In genomic region chr11:118911880-118912741, GRCh38 we compare ENCODE assay signal across 8 cellular contexts. TPM values are rescaled to one million over a fixed set of nuclear protein-coding genes. Genes with fewer than 3 reads are reported as not detected.
A peak's percentile ranks its signal among the peaks of the same experiment; 100 is the strongest.
DNase-seq lines count a peak whose midpoint lies in the region; ATAC-seq, FAIRE-seq and TF ChIP-seq lines count a peak whose summit lies in the region.

No MANE protein-coding gene starts in this region.

- no peak for TF ChIP-seq POLR2A in testis (IDR thresholded peaks at IDR 0.05)

- FAIRE-seq in D721Med (lab: Jason Lieb, UNC), result no peak

- H3K9me3 ChIP-seq in OCI-LY7 (ENCODE audit: low read length) (no peaks in the 10 kb centered on the region), testis (no peaks in the 10 kb centered on the region)

- ATAC-seq in omental fat pad (ENCODE audit: low FRiP score) (peak; percentile 82), HG03025 (IDR thresholded peaks at IDR 0.05; ENCODE audit: low FRiP score, unreplicated experiment) (no peak)

- H3K4me3 ChIP-seq in OCI-LY7 (ENCODE audit: low read depth, low read length, poor library complexity, severe bottlenecking) (no peak overlapping the region), fibroblast of villous mesenchyme (ENCODE audit: low read depth, low read length) (peak overlapping the region; percentile 50), testis (no peak overlapping the region)

- CTCF ChIA-PET in OCI-LY7 (lab: Charles Lee; ENCODE audit: unreplicated experiment), result interaction anchor here (1.0 to 3.6 kb wide), 6 partner anchors 12 to 56 kb away, joined by 3 to 31 read pairs (median 4); partner anchors contain the start of gene BCL9L

- H3K4me2 ChIP-seq in OCI-LY7 (ENCODE audit: low read length), result peak overlapping the region; percentile 82

- no peak for TF ChIP-seq CTCF in OCI-LY7 (conservative IDR thresholded peaks at IDR 0.05; ENCODE audit: low read length)
- no peak for TF ChIP-seq CTCF in fibroblast of villous mesenchyme (IDR thresholded peaks at IDR 0.05; ENCODE audit: insufficient read depth, low read depth, low read length)
- no peak for TF ChIP-seq CTCF in omental fat pad (IDR thresholded peaks at IDR 0.05)
- no peak for TF ChIP-seq CTCF in testis (IDR thresholded peaks at IDR 0.05)
- no peak for TF ChIP-seq CTCF in D721Med (IDR thresholded peaks at IDR 0.05; ENCODE audit: insufficient read depth, missing control alignments)

- DNase-seq in Daoy (ENCODE audit: low read depth) (peak; percentile 96), OCI-LY7 (ENCODE audit: low spot score) (no peak), fibroblast of villous mesenchyme (ENCODE audit: low read depth) (peak; percentile 93), omental fat pad (ENCODE audit: low spot score) (no peak), testis (peak; percentile 83), D721Med (ENCODE audit: insufficient read length, low spot score) (no peak)
- peak; percentile 60 for DNase-seq in activated effector memory CD4-positive, alpha-beta T cell treated with Interleukin-2 at 50 U/mL for 16 hours

- no peaks in the 10 kb centered on the region for H3K9me2 ChIP-seq in OCI-LY7 (ENCODE audit: insufficient read depth, low read length)

- H3K27me3 ChIP-seq in testis, result no peaks in the 10 kb centered on the region

- H3K27ac ChIP-seq in OCI-LY7 (ENCODE audit: low read depth, low read length, poor library complexity, severe bottlenecking) (peak overlapping the region; percentile 88), testis (peak overlapping the region; percentile 83 to 94)

- H2AFZ ChIP-seq in OCI-LY7 (ENCODE audit: low read length), result no peak overlapping the region

- intact Hi-C loops in OCI-LY7 (cut with micrococcal nuclease; ENCODE audit: unreplicated experiment), result no loop called here
- intact Hi-C loops in testis (cut with DNase I; ENCODE audit: low total_unique reads), result no loop called here

- POLR2A ChIA-PET in OCI-LY7 (lab: Charles Lee), result interaction anchor here (0.6 to 3.5 kb wide), 9 partner anchors 9 to 545 kb away, joined by 3 to 25 read pairs (median 4); no protein-coding TSS in a partner anchor

- BruUV-seq in OCI-LY7 (replicated peaks; lab: Mats Ljungman, UMichigan), result no TSS peak

- WGBS in testis, 2 donors, result 16 to 17% methylated on average over 20 to 23 of the region's 23 CpGs

- no peaks in the 10 kb centered on the region for H4K20me1 ChIP-seq in OCI-LY7 (ENCODE audit: insufficient read depth, low read length)

- H3K4me1 ChIP-seq in OCI-LY7 (ENCODE audit: insufficient read depth, low read length, poor library complexity, severe bottlenecking) (peaks cover 80% of the 10 kb centered on the region), testis (peaks cover 100% of the 10 kb centered on the region)

- H3K36me3 ChIP-seq in OCI-LY7 (ENCODE audit: insufficient read depth, low read length) (no peaks in the 10 kb centered on the region), testis (ENCODE audit: low read depth, missing control alignments) (no peaks in the 10 kb centered on the region)

- H3K79me2 ChIP-seq in OCI-LY7 (ENCODE audit: insufficient read depth, low read depth, low read length), result peaks cover 8% of the 10 kb centered on the region; the same call in 1 of the 2 replicates

RNA-seq across cellular contexts. Expression of gene BCL9L, which starts 13.6 kb away (rescaled TPM):
- 3.9 and 5.4 TPM in 2 replicates for total RNA-seq in Daoy (2014; rRNA removed; shearing (Covaris generic))
- total RNA-seq in OCI-LY7 (2014; rRNA removed; shearing (Covaris generic)), result 3.7 and 6.4 TPM in 2 replicates
- total RNA-seq in OCI-LY7 (2022), result 14.8 and 16.6 TPM in 2 replicates
- 28.9 and 29.0 TPM in 2 replicates for total RNA-seq in fibroblast of villous mesenchyme
- 10 to 100 TPM; 13.5 to 24.0 (median 17.3) TPM for total RNA-seq in omental fat pad
- 10 to 100 TPM; 37.0 to 38.9 TPM for total RNA-seq in testis
- polyA plus RNA-seq in testis (ENCODE audit: insufficient read depth, low read depth, low replicate concordance), result 30.7 TPM

RNA-seq across cellular contexts. Expression of gene CXCR5, which starts 28.4 kb away (rescaled TPM):
- not detected in 2 replicates for total RNA-seq in Daoy (2014; rRNA removed; shearing (Covaris generic))
- 1.4 and 3.3 TPM in 2 replicates for total RNA-seq in OCI-LY7 (2014; rRNA removed; shearing (Covaris generic))
- 7.1 and 7.3 TPM in 2 replicates for total RNA-seq in OCI-LY7 (2022)
- total RNA-seq in fibroblast of villous mesenchyme, result not detected in 2 replicates
- under 1 TPM in 2 of 4 donors, not detected in 2; 0.09 to 0.12 TPM for total RNA-seq in omental fat pad
- total RNA-seq in testis, result under 1 TPM in 1 of 2 donors, not detected in 1; 0.06 TPM
- polyA plus RNA-seq in testis (ENCODE audit: insufficient read depth, low read depth, low replicate concordance), result 0.22 TPM

RNA-seq across cellular contexts. Expression of gene UPK2, which starts 44.0 kb away (rescaled TPM):
- not detected in 2 replicates for total RNA-seq in Daoy (2014; rRNA removed; shearing (Covaris generic))
- 0.28 TPM in 1 of 2 replicates, not detected in the other for total RNA-seq in OCI-LY7 (2014; rRNA removed; shearing (Covaris generic))
- 0.34 TPM in 1 of 2 replicates, not detected in the other for total RNA-seq in OCI-LY7 (2022)
- total RNA-seq in fibroblast of villous mesenchyme, result not detected in 2 replicates
- not detected for total RNA-seq in omental fat pad
- under 1 TPM in 1 of 2 donors, not detected in 1; 0.68 TPM for total RNA-seq in testis
- polyA plus RNA-seq in testis (ENCODE audit: insufficient read depth, low read depth, low replicate concordance), result 0.50 TPM

RNA-seq across cellular contexts. Expression of gene FOXR1, which starts 59.5 kb away (rescaled TPM):
- total RNA-seq in Daoy (2014; rRNA removed; shearing (Covaris generic)), result not detected in 2 replicates
- not detected in 2 replicates for total RNA-seq in OCI-LY7 (2014; rRNA removed; shearing (Covaris generic))
- total RNA-seq in OCI-LY7 (2022), result not detected in 2 replicates
- total RNA-seq in fibroblast of villous mesenchyme, result not detected in 2 replicates
- total RNA-seq in omental fat pad, result not detected
- total RNA-seq in testis, result 1 to 10 TPM; 5.0 to 8.9 TPM
- 7.3 TPM for polyA plus RNA-seq in testis (ENCODE audit: insufficient read depth, low read depth, low replicate concordance)

Comparison
In these comparisons a context has a peak if more than half of its experiments do, and no peak if none do; other contexts are left out.
1. DNase-seq: peak in Daoy (single experiment), activated effector memory CD4-positive, alpha-beta T cell treated with Interleukin-2 at 50 U/mL for 16 hours (single experiment), fibroblast of villous mesenchyme (single experiment) and testis (single experiment); none in OCI-LY7 (single experiment), omental fat pad (single experiment) and D721Med (single experiment).